Comparison of ENCODE assay signal across 1 cellular context in the genomic region with DNA sequence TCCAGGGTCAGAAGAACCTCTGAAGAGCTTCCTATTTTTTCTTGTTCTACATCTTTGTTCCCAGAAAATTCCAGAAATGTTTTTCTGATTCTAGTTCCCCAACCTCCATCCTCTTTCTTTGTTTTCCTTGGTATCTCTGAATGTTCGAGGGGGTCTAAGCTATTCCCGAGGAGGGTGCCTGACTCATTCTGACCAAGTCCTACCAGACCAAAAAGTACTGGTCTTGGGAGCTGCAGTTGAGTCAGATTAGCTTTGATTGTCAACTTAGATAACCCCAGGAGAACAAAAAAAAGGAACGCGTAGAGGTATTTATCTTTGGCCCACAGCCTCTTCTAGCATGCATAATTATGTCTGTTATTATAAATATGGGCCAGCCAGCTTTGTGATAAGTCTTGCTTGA.
TF ChIP-seq lines count a peak whose summit lies in the region.

No MANE protein-coding gene starts in this region.

TF ChIP-seq in SK-N-SH treated with all-trans-retinoic acid at 6 μM for 48 hours, 23 proteins besides CTCF, POLR2A, EP300 and RAD21 (continued from another document):
- no peak for TF ChIP-seq BACH2 (CRISPR knock-in tag; IDR thresholded peaks at IDR 0.05; ENCODE audit: borderline replicate concordance)
- no peak for TF ChIP-seq ESRRG (CRISPR knock-in tag; IDR thresholded peaks at IDR 0.05)
- no peak for TF ChIP-seq POU6F1 (CRISPR knock-in tag; IDR thresholded peaks at IDR 0.05; ENCODE audit: borderline replicate concordance, low read depth)
- TF ChIP-seq GLIS3 (CRISPR knock-in tag; IDR thresholded peaks at IDR 0.05): no peak
- TF ChIP-seq ZFP30 (CRISPR knock-in tag; IDR thresholded peaks at IDR 0.05): no peak
- no peak for TF ChIP-seq ZFP3 (CRISPR knock-in tag; IDR thresholded peaks at IDR 0.05)
